1 cellular context compared by ENCODE assay signal in the genomic region with DNA sequence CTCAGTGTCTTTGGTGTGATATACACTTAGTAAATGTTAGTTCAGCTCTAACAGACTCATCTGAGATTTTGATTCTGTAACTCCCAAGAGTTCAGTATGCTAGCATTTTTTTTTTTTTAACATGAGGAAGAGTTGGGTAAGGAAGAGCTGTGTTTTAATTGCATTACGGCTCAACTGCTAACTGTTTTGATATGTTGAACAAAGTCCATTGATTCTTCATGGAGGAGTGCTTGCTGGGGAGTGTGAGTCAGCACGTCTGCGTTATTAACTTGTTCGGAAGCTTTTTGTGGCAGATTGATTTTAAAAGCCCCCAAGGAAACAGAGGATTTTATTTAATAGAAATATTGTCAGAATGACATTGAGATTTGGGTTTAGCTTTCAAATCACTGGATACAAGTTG.
TF ChIP-seq lines count a peak whose summit lies in the region.

No MANE protein-coding gene starts in this region.

TF ChIP-seq in IMR-90, 13 proteins besides CTCF, POLR2A, EP300 and RAD21:
- TF ChIP-seq RCOR1 (IDR thresholded peaks at IDR 0.05; ENCODE audit: insufficient replicate concordance, low read length) (no peak), CHD1 (IDR thresholded peaks at IDR 0.05; ENCODE audit: low read depth, low read length) (no peak)
